In the genomic region with DNA sequence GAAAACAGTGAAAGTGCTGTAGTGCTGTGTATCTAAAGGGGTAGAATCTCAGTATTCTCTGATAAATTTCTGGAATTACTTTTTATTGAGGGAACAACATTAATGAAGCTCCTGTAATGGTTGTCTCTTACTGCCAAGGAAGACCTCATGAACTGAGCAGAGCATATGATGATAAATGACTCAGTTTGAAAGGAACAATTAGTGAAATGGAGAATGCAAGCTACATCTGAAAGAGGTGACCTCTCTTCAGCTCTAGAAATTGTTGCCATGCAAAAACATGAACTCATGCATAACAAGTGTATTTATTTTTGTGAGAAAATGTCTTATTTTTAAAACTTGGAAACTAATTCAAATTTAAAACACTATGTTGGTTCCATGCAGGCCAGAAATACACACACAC, we compare ENCODE assay signal across 14 cellular contexts.
"Had no signal": no experiment of that assay in that cellular context is flagged by ENCODE, and none has a peak within 500 bp of the region (broad histone marks: within the 10 kb centered on the region; RNA-seq: fewer than 3 reads in every experiment).

No MANE protein-coding gene starts in this region.

- ATAC-seq: activated naive CD4-positive, alpha-beta T cell treated with anti-CD3 and anti-CD28 coated beads, Interleukin-2, amount 50 U/mL, for 72 hours; activated T-cell treated with anti-CD3 and anti-CD28 coated beads, Interleukin-2, amount 50 U/mL, for 72 hours had no signal

- DNase-seq: activated CD4-positive, alpha-beta T cell treated with anti-CD3 and anti-CD28 coated beads, Interleukin-2, amount 10 ng/mL, durations not matched to agents 7 days and 5 days; activated CD8-positive, alpha-beta memory T cell treated with anti-CD3 and anti-CD28 coated beads, Interleukin-2, amount 50 U/mL, for 48 hours; activated gamma-delta T cell; activated T-cell treated with anti-CD3 and anti-CD28 coated beads, Interleukin-2, amount 50 U/mL, for 72 hours; dorsolateral prefrontal cortex; erythroblast; islet precursor cell; ovary; sigmoid colon; stimulated activated CD4-positive, alpha-beta T cell treated with anti-CD3 and anti-CD28 coated beads, Interleukin-1b, Interleukin-23, amount 100 ng/mL, for 48 hours; stomach; testis; upper lobe of left lung had no signal
